Comparison of ENCODE assay signal across 10 cellular contexts in the genomic region with DNA sequence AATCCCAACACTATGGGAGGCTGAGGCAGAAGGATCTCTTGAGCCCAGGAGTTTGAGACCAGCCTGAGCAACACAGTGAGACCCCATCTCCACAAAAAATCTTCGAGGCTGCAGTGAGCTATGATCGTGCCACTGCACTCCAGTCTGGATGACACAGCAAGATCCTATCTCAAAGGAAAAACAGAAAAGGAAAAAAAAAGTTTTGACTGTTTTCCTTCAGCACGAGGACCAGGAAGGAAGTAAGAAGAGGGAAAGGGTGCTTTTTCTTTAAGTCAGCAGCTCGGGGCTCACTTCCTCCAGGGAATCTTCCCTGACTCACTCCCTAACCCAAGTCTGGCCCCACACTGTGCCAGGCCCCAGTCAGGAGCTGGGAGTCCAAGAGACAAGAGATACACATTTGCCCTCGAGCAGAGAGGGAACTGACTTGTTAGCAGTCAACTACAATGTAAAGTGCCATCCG. TPM values are rescaled to one million over a fixed set of nuclear protein-coding genes. Genes with fewer than 3 reads are reported as not detected.
DNase-seq lines count a peak whose midpoint lies in the region; ATAC-seq and TF ChIP-seq lines count a peak whose summit lies in the region.
"Had no signal": no experiment of that assay in that cellular context is flagged by ENCODE, and none has a peak within 500 bp of the region (broad histone marks: within the 10 kb centered on the region; RNA-seq: fewer than 3 reads in every experiment).

No MANE protein-coding gene starts in this region.

- peaks cover 29% of the 10 kb centered on the region for H3K36me3 Mint-ChIP-seq in endodermal cell (ENCODE audit: low read depth)
- peaks cover 0 to 18% (median 5%) of the 10 kb centered on the region in 5 donors for H3K36me3 Mint-ChIP-seq in naive thymus-derived CD4-positive, alpha-beta T cell

- CTCF ChIA-PET in naive thymus-derived CD4-positive, alpha-beta T cell (lab: Charles Lee): interaction anchor here (0.7 to 1.2 kb wide), 3 partner anchors 8 to 62 kb away, joined by 3 to 4 read pairs (median 3); no protein-coding TSS in a partner anchor

- POLR2A ChIA-PET in naive thymus-derived CD4-positive, alpha-beta T cell (lab: Charles Lee): interaction anchor here (0.6 to 2.1 kb wide), 6 partner anchors 8 to 24 kb away, joined by 3 to 7 read pairs (median 4); a partner anchor contains a TSS

- H3K27ac ChIP-seq in C4-2B (peak overlapping the region; percentile 53), endodermal cell (ENCODE audit: low read depth, low read length) (no peak overlapping the region)
- no peak overlapping the region for H3K27ac ChIP-seq in naive thymus-derived CD4-positive, alpha-beta T cell (ENCODE audit: low read depth, low read length)
- H3K27ac ChIP-seq: KMS-11 had no signal

- no peak overlapping the region for H3K4me3 Mint-ChIP-seq in endodermal cell
- H3K4me3 Mint-ChIP-seq in naive thymus-derived CD4-positive, alpha-beta T cell: peak overlapping the region in 9 of 10 donors; percentile 25 to 84 (median 44)

- H3K4me1 ChIP-seq in NT2/D1 (ENCODE audit: insufficient read depth, insufficient read length): peaks cover 32% of the 10 kb centered on the region
- H3K4me1 ChIP-seq in endodermal cell (ENCODE audit: control insufficient read depth, insufficient read depth, low read length): peaks cover 24% of the 10 kb centered on the region
- peaks cover 34 to 77% of the 10 kb centered on the region in 2 donors for H3K4me1 ChIP-seq in naive thymus-derived CD4-positive, alpha-beta T cell (ENCODE audit: control insufficient read depth in 2 of 2, insufficient read depth in 2 of 2, low read length in 2 of 2)

- H3K27ac Mint-ChIP-seq in endodermal cell: peak overlapping the region; percentile 75
- H3K27ac Mint-ChIP-seq in naive thymus-derived CD4-positive, alpha-beta T cell: peak overlapping the region; percentile 56 to 98 (median 75)
- H3K27ac Mint-ChIP-seq: progenitor cell of endocrine pancreas had no signal

- TF ChIP-seq CTCF in C4-2B (conservative IDR thresholded peaks at IDR 0.05): no peak
- no peak for TF ChIP-seq CTCF in endodermal cell (conservative IDR thresholded peaks at IDR 0.05)

- ATAC-seq in naive thymus-derived CD4-positive, alpha-beta T cell: no peak
- ATAC-seq in GM21529 (IDR thresholded peaks at IDR 0.05; ENCODE audit: unreplicated experiment): no peak

- H3K4me1 Mint-ChIP-seq in endodermal cell: peaks cover 77% of the 10 kb centered on the region
- peaks cover 71 to 98% (median 87%) of the 10 kb centered on the region in 7 donors for H3K4me1 Mint-ChIP-seq in naive thymus-derived CD4-positive, alpha-beta T cell

- intact Hi-C loops in naive thymus-derived CD4-positive, alpha-beta T cell (cut with micrococcal nuclease): no loop called here

- H3K27me3 ChIP-seq in NT2/D1 (ENCODE audit: insufficient read depth, insufficient read length) (no peaks in the 10 kb centered on the region), endodermal cell (ENCODE audit: control insufficient read depth, insufficient read depth, low read length, poor library complexity, severe bottlenecking) (no peaks in the 10 kb centered on the region)
- no peaks in the 10 kb centered on the region for H3K27me3 ChIP-seq in naive thymus-derived CD4-positive, alpha-beta T cell (ENCODE audit: control insufficient read depth in 2 of 2, insufficient read depth in 2 of 2, low read length in 2 of 2)

- H3K9me3 ChIP-seq in NT2/D1 (ENCODE audit: insufficient read depth, low read length) (no peaks in the 10 kb centered on the region), endodermal cell (ENCODE audit: control insufficient read depth, low read length) (no peaks in the 10 kb centered on the region)
- H3K9me3 ChIP-seq in naive thymus-derived CD4-positive, alpha-beta T cell (ENCODE audit: control insufficient read depth in 2 of 3, low read length in 3 of 3): no peaks in the 10 kb centered on the region

- DNase-seq in NT2/D1 (ENCODE audit: low read depth, low spot score) (no peak), endodermal cell (peak; percentile 59), COR-L47 (lab: John Stamatoyannopoulos, UW) (no peak), DMS 273 treated with DMSO at 0.1 percent for 48 hours (lab: John Stamatoyannopoulos, UW) (no peak), SKM-1 (lab: John Stamatoyannopoulos, UW; ENCODE audit: unreplicated experiment) (no peak)
- no peak for DNase-seq in naive thymus-derived CD4-positive, alpha-beta T cell

- H3K9ac ChIP-seq in NT2/D1 (ENCODE audit: insufficient read length, low read depth) (peak overlapping the region; percentile 37), endodermal cell (ENCODE audit: extremely low read depth, low read length, poor library complexity, severe bottlenecking) (no peak overlapping the region)
- H3K9ac ChIP-seq: KMS-11 had no signal

- H3K36me3 ChIP-seq in NT2/D1 (ENCODE audit: insufficient read depth, insufficient read length, low read length) (peaks cover 38% of the 10 kb centered on the region), endodermal cell (ENCODE audit: control insufficient read depth, insufficient read depth, low read length) (peaks cover 47% of the 10 kb centered on the region)
- H3K36me3 ChIP-seq in naive thymus-derived CD4-positive, alpha-beta T cell (ENCODE audit: control insufficient read depth in 2 of 3, insufficient read depth in 3 of 3, low read length in 3 of 3): no peaks in the 10 kb centered on the region

- H3K9me3 Mint-ChIP-seq in endodermal cell: no peaks in the 10 kb centered on the region
- peaks cover 0 to 2% (median 0%) of the 10 kb centered on the region in 11 donors for H3K9me3 Mint-ChIP-seq in naive thymus-derived CD4-positive, alpha-beta T cell

- no peak overlapping the region for H3K4me3 ChIP-seq in NT2/D1 (ENCODE audit: insufficient read length, low read depth)
- no peak overlapping the region for H3K4me3 ChIP-seq in endodermal cell (ENCODE audit: low read length)
- H3K4me3 ChIP-seq in naive thymus-derived CD4-positive, alpha-beta T cell (ENCODE audit: low read length): no peak overlapping the region

- H3K27me3 Mint-ChIP-seq in endodermal cell (ENCODE audit: insufficient read depth): no peaks in the 10 kb centered on the region
- H3K27me3 Mint-ChIP-seq in naive thymus-derived CD4-positive, alpha-beta T cell: no peaks in the 10 kb centered on the region
- H3K27me3 Mint-ChIP-seq: progenitor cell of endocrine pancreas had no signal

- 84 to 94% methylated on average over 2 to 6 of the region's 6 CpGs for WGBS in endodermal cell (ENCODE audit: insufficient coverage in 1 of 2, insufficient read length in 1 of 2), 2 experiments

RNA-seq across cellular contexts. Expression of a gene that starts 14.2 kb away (rescaled TPM):
- total RNA-seq in endodermal cell: 100 to 1,000 TPM in 1 of 2 donors, 10 to 100 TPM in 1; 41.7 to 128 TPM
- 19.7 TPM for polyA plus RNA-seq in endodermal cell (2013, experiment 1 of 2)
- 23.1 TPM for polyA plus RNA-seq in endodermal cell (2013, experiment 2 of 2)
- 100 to 1,000 TPM in 1 of 5 experiments, 10 to 100 TPM in 4; 47.8 to 104 (median 63.9) TPM for total RNA-seq in naive thymus-derived CD4-positive, alpha-beta T cell
- polyA plus RNA-seq in naive thymus-derived CD4-positive, alpha-beta T cell: 1 to 10 TPM; 7.5 to 9.0 TPM
